8 cellular contexts compared by ENCODE assay signal in genomic region chr17:32126746-32127145, GRCh38. TPM values are rescaled to one million over a fixed set of nuclear protein-coding genes. Genes with fewer than 3 reads are reported as not detected.
DNase-seq lines count a peak whose midpoint lies in the region; ATAC-seq, FAIRE-seq and TF ChIP-seq lines count a peak whose summit lies in the region.

No MANE protein-coding gene starts in this region.

- no peak for TF ChIP-seq CTCF in HCT116 (IDR thresholded peaks at IDR 0.05 in 2 of 3, conservative IDR thresholded peaks at IDR 0.05 in 1 of 3; ENCODE audit: borderline replicate concordance in 1 of 3, insufficient read depth in 1 of 3, low read depth in 2 of 3, low read length in 2 of 3)
- TF ChIP-seq CTCF in WTC11 (IDR thresholded peaks at IDR 0.05), result no peak

- H3K9me2 ChIP-seq in HCT116 (ENCODE audit: insufficient read depth), result no peaks in the 10 kb centered on the region

- H3K36me3 Mint-ChIP-seq in WTC11, result peaks cover 8% of the 10 kb centered on the region; the same call in 1 of the 2 replicates

- TF ChIP-seq POLR2A in HCT116 (IDR thresholded peaks at IDR 0.05; ENCODE audit: borderline replicate concordance, extremely low read depth, insufficient read depth, insufficient read length), result no peak

- H3K9me3 Mint-ChIP-seq in WTC11, result peaks cover 9% of the 10 kb centered on the region

- H3K4me1 ChIP-seq in HCT116 (ENCODE audit: control insufficient read depth in 1 of 2, insufficient read depth in 2 of 2, low read length in 2 of 2), result peaks cover 4 to 13% of the 10 kb centered on the region in 2 experiments; a peak in 2 of 4 replicates
- peaks cover 3% of the 10 kb centered on the region for H3K4me1 ChIP-seq in iPS-15b (ENCODE audit: control insufficient read depth, insufficient read depth, low read length)
- peaks cover 4 to 7% of the 10 kb centered on the region in 2 donors for H3K4me1 ChIP-seq in small intestine (ENCODE audit: control insufficient read depth in 2 of 2, insufficient read depth in 1 of 2, low read depth in 1 of 2, low read length in 1 of 2)

- no peak overlapping the region for H3K27ac Mint-ChIP-seq in WTC11

- H4K20me1 ChIP-seq in HCT116 (ENCODE audit: insufficient read depth), result no peaks in the 10 kb centered on the region

- H3K4me3 Mint-ChIP-seq in WTC11, result peak overlapping the region; percentile 87

- BruUV-seq in HCT116 (replicated peaks; lab: Mats Ljungman, UMichigan), result no TSS peak

- no peak for DNase-seq in HCT116 (ENCODE audit: low read depth, low spot score)
- no peak for DNase-seq in WTC11 (ENCODE audit: low spot score)
- no peak for DNase-seq in small intestine
- DNase-seq in cortex of kidney (lab: John Stamatoyannopoulos, UW), result no peak
- DNase-seq in NCI-H1092 (lab: John Stamatoyannopoulos, UW), result no peak
- no peak for DNase-seq in NCI-H69 (lab: John Stamatoyannopoulos, UW)

- no peak overlapping the region; the same call in 1 of the 2 replicates for H3K27ac ChIP-seq in HCT116 (ENCODE audit: low read depth, low read length)
- H3K27ac ChIP-seq in small intestine (ENCODE audit: low read depth in 1 of 2, low read length in 1 of 2), result peak overlapping the region; percentile 75 to 98

- no peaks in the 10 kb centered on the region for H3K27me3 Mint-ChIP-seq in WTC11 (ENCODE audit: low read depth)

- no peak overlapping the region for H2AFZ ChIP-seq in HCT116 (ENCODE audit: low read depth, low read length, poor library complexity, severe bottlenecking)

- RAD21 ChIA-PET in HCT116 (lab: Charles Lee; ENCODE audit: low non-redundant PET in 1 of 2, low total read pairs in 2 of 2, uncharacterized antibody in 2 of 2, unreplicated experiment in 2 of 2), result no interaction called here

- no peak for TF ChIP-seq RAD21 in HCT116 (IDR thresholded peaks at IDR 0.05; ENCODE audit: low read depth)

- no peaks in the 10 kb centered on the region for H3K79me2 ChIP-seq in HCT116 (ENCODE audit: insufficient read depth, low read length)

- H3K9ac ChIP-seq in HCT116 (ENCODE audit: low read length) (no peak overlapping the region), iPS-15b (ENCODE audit: low read depth, low read length) (no peak overlapping the region)

- POLR2A ChIA-PET in HCT116 (lab: Charles Lee) (interaction anchor here (0.6 to 0.7 kb wide), 2 partner anchors 9 to 74 kb away, joined by 3 to 5 read pairs; no protein-coding TSS in a partner anchor), WTC11 (lab: Charles Lee) (no interaction called here)

- H3K4me2 ChIP-seq in HCT116 (ENCODE audit: low read length), result peak overlapping the region; percentile 76

- no peak for ATAC-seq in HCT116
- no peak for ATAC-seq in WTC11
- ATAC-seq in GM21576 (IDR thresholded peaks at IDR 0.05; ENCODE audit: unreplicated experiment), result no peak

- no peaks in the 10 kb centered on the region for H3K27me3 ChIP-seq in HCT116 (ENCODE audit: insufficient read depth, low read length)
- H3K27me3 ChIP-seq in iPS-15b (ENCODE audit: control insufficient read depth, insufficient read depth, low read length), result no peaks in the 10 kb centered on the region
- H3K27me3 ChIP-seq in small intestine (ENCODE audit: control insufficient read depth in 2 of 2, insufficient read depth in 2 of 2, low read length in 2 of 2), result no peaks in the 10 kb centered on the region

- 94 to 96% (median 96%) methylated on average over 8 of the region's 8 CpGs for WGBS in small intestine, 3 donors

- peak overlapping the region in 1 of 2 experiments; percentile 68; a peak in 1 of 4 replicates for H3K4me3 ChIP-seq in HCT116 (replicated peaks in 1 of 2; ENCODE audit: low read depth in 1 of 2, low read length in 2 of 2)
- H3K4me3 ChIP-seq in iPS-15b (ENCODE audit: low read depth, low read length), result peak overlapping the region; percentile 85
- no peak overlapping the region for H3K4me3 ChIP-seq in small intestine (ENCODE audit: low read depth in 1 of 2, low read length in 2 of 2)

- no peak for FAIRE-seq in small intestine (lab: Jason Lieb, UNC)

- H3K9me3 ChIP-seq in HCT116 (ENCODE audit: control insufficient read depth in 1 of 2, insufficient read depth in 1 of 2, low read depth in 1 of 2, low read length in 2 of 2) (no peaks in the 10 kb centered on the region), iPS-15b (ENCODE audit: control insufficient read depth, insufficient read depth, low read length) (no peaks in the 10 kb centered on the region), small intestine (ENCODE audit: control insufficient read depth, low read depth) (no peaks in the 10 kb centered on the region)

- H3K36me3 ChIP-seq in HCT116 (ENCODE audit: control insufficient read depth in 1 of 2, insufficient read depth in 2 of 2, low read length in 2 of 2) (no peaks in the 10 kb centered on the region), iPS-15b (ENCODE audit: control insufficient read depth, insufficient read depth, low read length) (no peaks in the 10 kb centered on the region), small intestine (ENCODE audit: control insufficient read depth in 2 of 2, insufficient read depth in 2 of 2, low read length in 2 of 2) (no peaks in the 10 kb centered on the region)

- intact Hi-C loops in HCT116 (cut with micrococcal nuclease), result no loop called here

- H3K4me1 Mint-ChIP-seq in WTC11, result peaks cover 22% of the 10 kb centered on the region

- CTCF ChIA-PET in HCT116 (lab: Charles Lee) (no interaction called here), WTC11 (lab: Charles Lee) (interaction anchor here (0.9 to 2.2 kb wide), 4 partner anchors 9 to 18 kb away, joined by 3 to 5 read pairs (median 4); partner anchors contain the start of gene RHOT1)

TF ChIP-seq in HCT116, 20 proteins besides CTCF, POLR2A, EP300 and RAD21:
- TF ChIP-seq EZH2phosphoT487 (IDR thresholded peaks at IDR 0.05; ENCODE audit: borderline replicate concordance) (no peak), FOSL1 (IDR thresholded peaks at IDR 0.05; ENCODE audit: low read depth) (no peak), SIN3A (IDR thresholded peaks at IDR 0.05; ENCODE audit: low read depth) (no peak), ZFX (IDR thresholded peaks at IDR 0.05) (no peak), JUND (IDR thresholded peaks at IDR 0.05) (no peak), ZBTB33 (IDR thresholded peaks at IDR 0.05; ENCODE audit: extremely low read depth, insufficient replicate concordance, low read length) (no peak), ATF3 (IDR thresholded peaks at IDR 0.05) (no peak), SRF (IDR thresholded peaks at IDR 0.05; ENCODE audit: low read depth) (no peak), CBX3 (IDR thresholded peaks at IDR 0.05; ENCODE audit: low read depth) (no peak), CEBPB (IDR thresholded peaks at IDR 0.05; ENCODE audit: low read depth) (no peak), POLR2AphosphoS5 (IDR thresholded peaks at IDR 0.05; ENCODE audit: low read depth, low read length) (no peak)

TF ChIP-seq in WTC11, 78 proteins besides CTCF, POLR2A, EP300 and RAD21 (continues in another document):
- TF ChIP-seq CBFB (CRISPR knock-in tag; IDR thresholded peaks at IDR 0.05; ENCODE audit: low read depth) (no peak), ZMAT4 (CRISPR knock-in tag; IDR thresholded peaks at IDR 0.05) (no peak), MLX (CRISPR knock-in tag; IDR thresholded peaks at IDR 0.05) (no peak), AFF4 (CRISPR knock-in tag; IDR thresholded peaks at IDR 0.05; ENCODE audit: borderline replicate concordance) (no peak)

RNA-seq across cellular contexts. Expression of gene RHOT1, which starts 15.6 kb away (rescaled TPM):
- total RNA-seq in HCT116 (2021; ENCODE audit: unreplicated experiment), result 33.3 TPM
- 16.2 and 18.5 TPM in 2 replicates for polyA plus RNA-seq in HCT116 (2012)
- total RNA-seq in WTC11 (2021), result 28.9 to 32.8 TPM (median 32.4 TPM) in 3 replicates
- 10 to 100 TPM; 23.2 to 61.5 (median 34.3) TPM for polyA plus RNA-seq in small intestine
